ENCODE assay signal across 9 cellular contexts in genomic region chr14:50726372-50727107, GRCh38. TPM values are rescaled to one million over a fixed set of nuclear protein-coding genes. Genes with fewer than 3 reads are reported as not detected.
DNase-seq lines count a peak whose midpoint lies in the region; ATAC-seq and TF ChIP-seq lines count a peak whose summit lies in the region.
"Had no signal": no experiment of that assay in that cellular context is flagged by ENCODE, and none has a peak within 500 bp of the region (broad histone marks: within the 10 kb centered on the region; RNA-seq: fewer than 3 reads in every experiment).

No MANE protein-coding gene starts in this region.

- DNase-seq in CD4-positive, alpha-beta T cell: no peak
- DNase-seq in HFFc6: peak; percentile 63
- peak in 1 of 2 donors; percentile 28 for DNase-seq in activated naive CD4-positive, alpha-beta T cell treated with anti-CD3 and anti-CD28 coated beads, Interleukin-2, amount 50 U/mL, for 72 hours (ENCODE audit: low spot score in 2 of 2)
- DNase-seq in kidney epithelial cell (ENCODE audit: low read depth): peak; percentile 7
- DNase-seq in KG1 (lab: John Stamatoyannopoulos, UW): no peak
- no peak for DNase-seq in SJCRH30
- no peak for DNase-seq in NOMO-1 (lab: John Stamatoyannopoulos, UW; ENCODE audit: unreplicated experiment in 2 of 2)
- DNase-seq: caudate nucleus had no signal

- TF ChIP-seq CTCF in CD4-positive, alpha-beta T cell (IDR thresholded peaks at IDR 0.05): no peak
- no peak for TF ChIP-seq CTCF in HFFc6 (IDR thresholded peaks at IDR 0.05)
- TF ChIP-seq CTCF in kidney epithelial cell (IDR thresholded peaks at IDR 0.05; ENCODE audit: insufficient read depth, low read length, poor library complexity, severe bottlenecking): no peak

- H3K27me3 Mint-ChIP-seq in CD4-positive, alpha-beta T cell: no peaks in the 10 kb centered on the region
- H3K27me3 Mint-ChIP-seq in HFFc6 (ENCODE audit: insufficient read depth): peaks cover 1% of the 10 kb centered on the region; the same call in 1 of the 2 replicates

- peaks cover 4% of the 10 kb centered on the region for H3K9me3 Mint-ChIP-seq in CD4-positive, alpha-beta T cell
- H3K9me3 Mint-ChIP-seq in HFFc6: no peaks in the 10 kb centered on the region
- H3K9me3 Mint-ChIP-seq in activated naive CD4-positive, alpha-beta T cell treated with anti-CD3 and anti-CD28 coated beads, Interleukin-2, amount 50 U/mL, for 72 hours: peaks cover 3% of the 10 kb centered on the region in 2 donors

- no peaks in the 10 kb centered on the region for H3K4me1 ChIP-seq in SJCRH30

- H3K27ac ChIP-seq in CD4-positive, alpha-beta T cell (ENCODE audit: low read depth, low read length): no peak overlapping the region
- no peak overlapping the region for H3K27ac ChIP-seq in SJCRH30

- H3K36me3 Mint-ChIP-seq in CD4-positive, alpha-beta T cell (ENCODE audit: low read depth): peaks cover 99% of the 10 kb centered on the region
- H3K36me3 Mint-ChIP-seq in HFFc6 (ENCODE audit: low read depth): peaks cover 57% of the 10 kb centered on the region
- peaks cover 37 to 63% of the 10 kb centered on the region in 2 donors for H3K36me3 Mint-ChIP-seq in activated naive CD4-positive, alpha-beta T cell treated with anti-CD3 and anti-CD28 coated beads, Interleukin-2, amount 50 U/mL, for 72 hours

- intact Hi-C loops in CD4-positive, alpha-beta T cell (cut with DNase I, micrococcal nuclease): no loop called here

- peak overlapping the region; percentile 70 for H3K27ac Mint-ChIP-seq in CD4-positive, alpha-beta T cell
- peak overlapping the region; percentile 56 for H3K27ac Mint-ChIP-seq in HFFc6
- peak overlapping the region; percentile 87 to 90 for H3K27ac Mint-ChIP-seq in activated naive CD4-positive, alpha-beta T cell treated with anti-CD3 and anti-CD28 coated beads, Interleukin-2, amount 50 U/mL, for 72 hours

- peak overlapping the region; percentile 2 for H3K4me3 Mint-ChIP-seq in CD4-positive, alpha-beta T cell
- peak overlapping the region; percentile 33 for H3K4me3 Mint-ChIP-seq in HFFc6

- no peaks in the 10 kb centered on the region for H3K27me3 ChIP-seq in CD4-positive, alpha-beta T cell (ENCODE audit: control insufficient read depth, insufficient read depth, low read length)
- H3K27me3 ChIP-seq in kidney epithelial cell (ENCODE audit: control insufficient read depth, insufficient read depth, low read length) (no peaks in the 10 kb centered on the region), SJCRH30 (no peaks in the 10 kb centered on the region)

- H3K9me3 ChIP-seq in CD4-positive, alpha-beta T cell (ENCODE audit: control insufficient read depth, low read length): peaks cover 11% of the 10 kb centered on the region
- H3K9me3 ChIP-seq in SJCRH30 (replicated peaks): no peaks in the 10 kb centered on the region

- H3K36me3 ChIP-seq in kidney epithelial cell (ENCODE audit: control insufficient read depth, insufficient read depth, low read length) (peaks cover 1% of the 10 kb centered on the region), SJCRH30 (peaks cover 51% of the 10 kb centered on the region)

- POLR2A ChIA-PET in CD4-positive, alpha-beta T cell (lab: Charles Lee): no interaction called here

- H3K4me3 ChIP-seq in kidney epithelial cell (ENCODE audit: low read depth, low read length): no peak overlapping the region
- no peak overlapping the region for H3K4me3 ChIP-seq in SJCRH30

- CTCF ChIA-PET in CD4-positive, alpha-beta T cell (lab: Charles Lee): no interaction called here

- H3K4me1 Mint-ChIP-seq in CD4-positive, alpha-beta T cell (ENCODE audit: low read depth): peaks cover 26% of the 10 kb centered on the region
- H3K4me1 Mint-ChIP-seq in HFFc6 (ENCODE audit: low read depth): peaks cover 25% of the 10 kb centered on the region

- peak; percentile 83 for ATAC-seq in CD4-positive, alpha-beta T cell (ENCODE audit: poor library complexity)
- ATAC-seq in activated naive CD4-positive, alpha-beta T cell treated with anti-CD3 and anti-CD28 coated beads, Interleukin-2, amount 50 U/mL, for 72 hours: peak; percentile 93 to 96
- no peak for ATAC-seq in GM18520 (IDR thresholded peaks at IDR 0.05; ENCODE audit: unreplicated experiment)

RNA-seq across cellular contexts. Expression of gene SAV1, which starts 58.4 kb away (rescaled TPM):
- total RNA-seq in CD4-positive, alpha-beta T cell: 1 to 10 TPM; 7.9 to 8.8 TPM
- 10 to 100 TPM; 23.3 to 32.6 (median 30.5) TPM for total RNA-seq in HFFc6 (2021; fragmentation: NEBNext Ultra II Directional; extraction: Animal tissue kit (Norgen Biotek cat#: 25700))
- total RNA-seq in activated naive CD4-positive, alpha-beta T cell treated with anti-CD3 and anti-CD28 coated beads, Interleukin-2, amount 50 U/mL, for 72 hours: 10 to 100 TPM in 1 of 2 donors, 1 to 10 TPM in 1; 7.1 to 13.9 TPM
- 25.3 and 31.1 TPM in 2 replicates for total RNA-seq in kidney epithelial cell
- 26.2 and 26.8 TPM in 2 replicates for total RNA-seq in SJCRH30 (2014; rRNA removed; shearing (Covaris generic))

Comparison
In these comparisons a context has a peak if more than half of its experiments do, and no peak if none do; other contexts are left out.
1. DNase-seq: peak in HFFc6 (single experiment) and kidney epithelial cell (single experiment); none in CD4-positive, alpha-beta T cell (0 of 10), KG1 (single experiment), SJCRH30 (0 of 2) and NOMO-1 (0 of 2).
2. Peak in every context shown above with its lines, with median percentiles within 50 percentile points of each other: H3K27ac Mint-ChIP-seq.